In the genomic region with DNA sequence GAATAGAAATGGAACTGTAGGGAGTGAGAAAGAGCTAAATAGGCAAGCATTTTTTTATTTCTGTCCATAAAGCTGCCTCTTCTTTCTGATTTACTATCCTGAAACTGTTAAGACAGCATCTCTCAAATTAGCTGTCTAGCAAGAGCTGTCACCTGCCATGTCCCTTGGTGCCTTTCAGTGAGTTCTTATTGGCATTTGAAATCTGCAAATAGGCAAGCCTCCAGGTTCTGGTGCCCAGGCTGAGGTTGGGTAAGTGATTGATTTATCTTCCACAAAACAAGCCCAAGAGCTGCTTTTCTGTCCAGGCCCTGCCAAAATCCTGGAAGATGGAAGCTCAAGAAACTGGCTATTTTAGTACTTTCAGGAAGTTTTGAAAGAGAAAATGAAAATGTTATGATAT, we compare ENCODE assay signal across 16 cellular contexts. TPM values are rescaled to one million over a fixed set of nuclear protein-coding genes. Genes with fewer than 3 reads are reported as not detected.
DNase-seq lines count a peak whose midpoint lies in the region; ATAC-seq and TF ChIP-seq lines count a peak whose summit lies in the region.
"Had no signal": no experiment of that assay in that cellular context is flagged by ENCODE, and none has a peak within 500 bp of the region (broad histone marks: within the 10 kb centered on the region; RNA-seq: fewer than 3 reads in every experiment).

No MANE protein-coding gene starts in this region.

- TF ChIP-seq CTCF in ascending aorta (IDR thresholded peaks at IDR 0.05), result no peak

- peak overlapping the region; percentile 58 to 63 for H3K27ac ChIP-seq in ascending aorta

- H3K9me3 ChIP-seq in ascending aorta, result no peaks in the 10 kb centered on the region

- no peaks in the 10 kb centered on the region for H3K36me3 ChIP-seq in ascending aorta

- DNase-seq in ascending aorta (ENCODE audit: low spot score in 2 of 2) (no peak), pons (ENCODE audit: low spot score) (peak; percentile 19), SIG-M5 treated with dmso at 0.1 percent for 504 hours (lab: John Stamatoyannopoulos, UW; ENCODE audit: unreplicated experiment) (no peak), RKO (ENCODE audit: low spot score) (no peak)
- DNase-seq: CD8-positive, alpha-beta T cell; GF-D8; HFFc6; NCI-H1436; NCI-H2029 treated with DMSO at 0.1 percent for 48 hours; NCI-H345; NCI-H748 treated with DMSO at 0.1 percent for 48 hours; SHP77 had no signal

- H3K4me3 ChIP-seq in ascending aorta, result peak overlapping the region in 1 of 2 donors; percentile 26

- ATAC-seq in GM21576 (IDR thresholded peaks at IDR 0.05; ENCODE audit: unreplicated experiment) (peak; percentile 42), HG02798 (IDR thresholded peaks at IDR 0.05; ENCODE audit: poor library complexity, unreplicated experiment) (peak; percentile 44), esophagus mucosa (no peak)
- ATAC-seq: CD8-positive, alpha-beta T cell; Panc1 had no signal

- no peaks in the 10 kb centered on the region for H3K27me3 ChIP-seq in ascending aorta

- intact Hi-C loops in ascending aorta (cut with DNase I), result no loop called here

- peaks cover 0 to 8% of the 10 kb centered on the region in 2 donors for H3K4me1 ChIP-seq in ascending aorta

RNA-seq across cellular contexts. Expression of a gene that starts 22.4 kb away (rescaled TPM):
- total RNA-seq in ascending aorta, result 1.9 TPM
- 8.4 TPM for total RNA-seq in esophagus mucosa
